In genomic region chr16:8686879-8687278, GRCh38 we compare ENCODE assay signal across 28 cellular contexts. TPM values are rescaled to one million over a fixed set of nuclear protein-coding genes. Genes with fewer than 3 reads are reported as not detected.
A peak's percentile ranks its signal among the peaks of the same experiment; 100 is the strongest.
DNase-seq lines count a peak whose midpoint lies in the region; ATAC-seq, FAIRE-seq and TF ChIP-seq lines count a peak whose summit lies in the region.
"Had no signal": no experiment of that assay in that cellular context is flagged by ENCODE, and none has a peak within 500 bp of the region (broad histone marks: within the 10 kb centered on the region; RNA-seq: fewer than 3 reads in every experiment).

No MANE protein-coding gene starts in this region.

- CTCF ChIA-PET in HepG2 (lab: Yijun Ruan, JAX; ENCODE audit: low intra/inter-chr PET ratio, low total read pairs) = no interaction called here

- H3K27ac ChIP-seq in HepG2 (ENCODE audit: extremely low read length, insufficient read depth, low read length) = peak overlapping the region; percentile 6
- no peak overlapping the region for H3K27ac ChIP-seq in right lobe of liver
- H3K27ac ChIP-seq: ascending aorta, gastrocnemius medialis, HL-60, uterus had no signal

- no peak for TF ChIP-seq POLR2A in HepG2 (IDR thresholded peaks at IDR 0.05; ENCODE audit: insufficient read depth in 1 of 2, low read depth in 2 of 2, low read length in 2 of 2)
- TF ChIP-seq POLR2A in right lobe of liver (IDR thresholded peaks at IDR 0.05) = no peak

- ATAC-seq in HepG2 = peak; percentile 76
- no peak for ATAC-seq in right lobe of liver
- peak; percentile 78 for ATAC-seq in esophagus mucosa
- no peak for ATAC-seq in HG03460 (IDR thresholded peaks at IDR 0.05; ENCODE audit: unreplicated experiment)
- ATAC-seq: activated naive CD4-positive, alpha-beta T cell treated with anti-CD3 and anti-CD28 coated beads, Interleukin-2, amount 50 U/mL, for 72 hours; gastrocnemius medialis; HCT116; natural killer cell; stimulated activated naive B cell treated with anti-CD40 and anti-IgM and Interleukin-4, amounts not matched to agents 10 μg/mL and 1 μg/mL and 100 μg/mL, for 72 hours had no signal

- H3K4me3 ChIP-seq in HepG2 (replicated peaks in 1 of 3; ENCODE audit: insufficient read depth in 1 of 3, low read depth in 2 of 3, low read length in 3 of 3) (no peak overlapping the region), right lobe of liver (no peak overlapping the region)
- H3K4me3 ChIP-seq: ascending aorta, gastrocnemius medialis, right atrium auricular region, uterus had no signal

- peaks cover 18% of the 10 kb centered on the region for H3K9me3 ChIP-seq in HepG2 (ENCODE audit: low read length)
- peaks cover 0 to 5% (median 0%) of the 10 kb centered on the region in 4 donors for H3K9me3 ChIP-seq in right lobe of liver

- 0 out of 2 replicates have a peak, but pooled peaks cover 4% of the 10 kb centered on the region for H4K20me1 ChIP-seq in HepG2 (ENCODE audit: insufficient read depth, low read length)

- intact Hi-C loops in HepG2 (cut with micrococcal nuclease; ENCODE audit: unreplicated experiment) = no loop called here
- intact Hi-C loops in right lobe of liver (cut with DNase I) = no loop called here

- H3K4me2 ChIP-seq in HepG2 (ENCODE audit: low read depth, low read length) = peak overlapping the region; percentile 2; the same call in 1 of the 2 replicates

- TF ChIP-seq CTCF in HepG2 (CRISPR knock-in tag; IDR thresholded peaks at IDR 0.05) = no peak
- no peak for TF ChIP-seq CTCF in right lobe of liver (IDR thresholded peaks at IDR 0.05)

- BruUV-seq in HepG2 (replicated peaks; lab: Mats Ljungman, UMichigan) = no TSS peak

- no peak overlapping the region for H3K9ac ChIP-seq in HepG2 (ENCODE audit: insufficient read depth, low read depth, low read length)

- H3K4me1 ChIP-seq in HepG2 (ENCODE audit: insufficient read depth, low read length) = peaks cover 35% of the 10 kb centered on the region
- H3K4me1 ChIP-seq in right lobe of liver = peaks cover 0 to 26% (median 11%) of the 10 kb centered on the region in 4 donors
- H3K4me1 ChIP-seq: ascending aorta, uterus had no signal

- peak; percentile 76 for FAIRE-seq in HepG2 (lab: Jason Lieb, UNC)
- FAIRE-seq: GM12892 had no signal

- 85% methylated on average over 9 of the region's 9 CpGs for WGBS in HepG2 (ENCODE audit: low lambda C conversion rate)
- WGBS in right lobe of liver (ENCODE audit: insufficient coverage, low coverage, low lambda C conversion rate, missing lambda C conversion rate) = 82% methylated on average over 2 of the region's 9 CpGs

- peak in 1 of 2 experiments; percentile 50; a peak in 2 of 4 replicates for TF ChIP-seq EP300 in HepG2 (IDR thresholded peaks at IDR 0.05; ENCODE audit: low read depth in 2 of 2, low read length in 2 of 2)
- no peak for TF ChIP-seq EP300 in HepG2 (CRISPR knock-in tag; IDR thresholded peaks at IDR 0.05; ENCODE audit: borderline replicate concordance)

- no peak for TF ChIP-seq RAD21 in HepG2 (CRISPR knock-in tag; IDR thresholded peaks at IDR 0.05)

- POLR2A ChIA-PET in HepG2 (lab: Yijun Ruan, JAX) = interaction anchor here (0.8 kb wide), 1 partner anchor 9 kb away, joined by 4 read pairs; no protein-coding TSS in a partner anchor

- peaks cover 6% of the 10 kb centered on the region for H3K79me2 ChIP-seq in HepG2 (ENCODE audit: insufficient read depth, low read length)

- H3K27me3 ChIP-seq in HepG2 (ENCODE audit: control insufficient read depth in 1 of 2, insufficient read depth in 2 of 2, low read length in 2 of 2) (no peaks in the 10 kb centered on the region), right lobe of liver (no peaks in the 10 kb centered on the region)
- H3K27me3 ChIP-seq: ascending aorta, gastrocnemius medialis, right atrium auricular region, uterus had no signal

- no peak for DNase-seq in HepG2 (ENCODE audit: low spot score)
- DNase-seq in right lobe of liver = no peak
- DNase-seq in NCI-H774 (lab: John Stamatoyannopoulos, UW) = peak; percentile 23
- DNase-seq in retina = no peak
- DNase-seq in epidermal melanocyte (ENCODE audit: insufficient read length, low spot score) = no peak
- no peak for DNase-seq in NOMO-1 treated with DMSO at 0.1 percent for 48 hours (lab: John Stamatoyannopoulos, UW; ENCODE audit: unreplicated experiment)
- DNase-seq: ACHN; Calu3; effector CD4-positive, alpha-beta T cell; EL; gastrocnemius medialis; midbrain; natural killer cell; NCI-H1048; NCI-H2081; stimulated activated CD4-positive, alpha-beta T cell treated with anti-CD3 and anti-CD28 coated beads, Interleukin-12 subunit alpha, Interleukin-12 subunit beta, amount 100 ng/mL, for 4 hours; stimulated activated CD4-positive, alpha-beta T cell treated with anti-CD3 and anti-CD28 coated beads, Interleukin-4, amount 100 ng/mL, for 24 hours; stimulated activated naive B cell treated with anti-CD40 and anti-IgM and Interleukin-4, amounts not matched to agents 10 μg/mL and 1 μg/mL and 100 μg/mL, for 72 hours; T-helper 9 cell; uterus had no signal

- H3K36me3 ChIP-seq in HepG2 (replicated peaks in 1 of 2; ENCODE audit: control insufficient read depth in 1 of 2, insufficient read depth in 2 of 2, low read length in 2 of 2) (peaks cover 4 to 26% of the 10 kb centered on the region in 2 experiments), right lobe of liver (peaks cover 0 to 6% (median 0%) of the 10 kb centered on the region in 4 donors)
- H3K36me3 ChIP-seq: ascending aorta, gastrocnemius medialis, right atrium auricular region, uterus had no signal

- in situ Hi-C loops in HepG2 (cut with HindIII; ENCODE audit: extremely low pct_ligation_motif_present, low pct_unique_long_range_greater_than_20kb) = no loop called here

- H2AFZ ChIP-seq in HepG2 (ENCODE audit: low read length) = no peak overlapping the region

TF ChIP-seq in HepG2, 621 proteins besides CTCF, POLR2A, EP300 and RAD21 (continues in another document):
- no peak for TF ChIP-seq CBX2 (IDR thresholded peaks at IDR 0.05; ENCODE audit: low read depth, low read length)
- no peak for TF ChIP-seq CBX2 (CRISPR knock-in tag; IDR thresholded peaks at IDR 0.05; ENCODE audit: low read depth)
- no peak for TF ChIP-seq NR1H2 (CRISPR knock-in tag; IDR thresholded peaks at IDR 0.05; ENCODE audit: borderline replicate concordance, low read depth)
- TF ChIP-seq ZNF724P (CRISPR knock-in tag; IDR thresholded peaks at IDR 0.05; ENCODE audit: borderline replicate concordance) = no peak
- TF ChIP-seq SSRP1 (CRISPR knock-in tag; IDR thresholded peaks at IDR 0.05) = no peak
- TF ChIP-seq ZNF513 (CRISPR knock-in tag; conservative IDR thresholded peaks at IDR 0.05) = no peak
- TF ChIP-seq HNRNPH1 (optimal IDR thresholded peaks at IDR 0.05; ENCODE audit: low read depth, low read length) = no peak
- no peak for TF ChIP-seq NFIB (CRISPR knock-in tag; IDR thresholded peaks at IDR 0.05; ENCODE audit: borderline replicate concordance)
- TF ChIP-seq, protein P1, sequence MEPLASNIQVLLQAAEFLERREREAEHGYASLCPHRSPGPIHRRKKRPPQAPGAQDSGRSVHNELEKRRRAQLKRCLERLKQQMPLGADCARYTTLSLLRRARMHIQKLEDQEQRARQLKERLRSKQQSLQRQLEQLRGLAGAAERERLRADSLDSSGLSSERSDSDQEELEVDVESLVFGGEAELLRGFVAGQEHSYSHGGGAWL (CRISPR knock-in tag; IDR thresholded peaks at IDR 0.05) = no peak
- TF ChIP-seq ZKSCAN1 (IDR thresholded peaks at IDR 0.05; ENCODE audit: low read length) = no peak
- TF ChIP-seq ZNF432 (CRISPR knock-in tag; IDR thresholded peaks at IDR 0.05; ENCODE audit: borderline replicate concordance) = no peak; the same call in 1 of the 2 replicates
- TF ChIP-seq ZNF138 (CRISPR knock-in tag; IDR thresholded peaks at IDR 0.05; ENCODE audit: low read depth) = no peak

RNA-seq across cellular contexts. Expression of gene ABAT, which starts 12.5 kb away (rescaled TPM):
- 97.3 and 123 TPM in 2 replicates for total RNA-seq in HepG2 (2016; rRNA removed; fragmentation: Illumina TruSeq; extraction: Trizol)
- 9.7 and 10.7 TPM in 2 replicates for total RNA-seq in HepG2 (2016; cell fraction: cytosol; rRNA removed; fragmentation: Illumina TruSeq; extraction: Trizol; ENCODE audit: low read depth)
- 100 and 112 TPM in 2 replicates for total RNA-seq in HepG2 (2016; cell fraction: insoluble cytoplasmic fraction; rRNA removed; fragmentation: Illumina TruSeq; extraction: Trizol)
- 29.4 and 30.9 TPM in 2 replicates for total RNA-seq in HepG2 (2016; cell fraction: membrane; rRNA removed; fragmentation: Illumina TruSeq; extraction: Trizol)
- total RNA-seq in HepG2 (2016; cell fraction: nucleus; rRNA removed; fragmentation: Illumina TruSeq; extraction: Trizol) = 61.8 and 69.4 TPM in 2 replicates
- polyA plus RNA-seq in HepG2 (2011; rRNA removed) = 47.6 and 55.0 TPM in 2 replicates
- polyA plus RNA-seq in HepG2 (2011; cell fraction: cytosol; rRNA removed) = 25.4 and 34.3 TPM in 2 replicates
- 65.2 and 68.0 TPM in 2 replicates for polyA plus RNA-seq in HepG2 (2011; cell fraction: nucleus; rRNA removed)
- polyA plus RNA-seq in HepG2 (2012) = 21.6 and 22.2 TPM in 2 replicates
- 5.7 and 5.8 TPM in 2 replicates for polyA plus RNA-seq in HepG2 (2016; cell fraction: cytosol; fragmentation: Illumina TruSeq; extraction: Trizol; ENCODE audit: low read depth)
- polyA plus RNA-seq in HepG2 (2016; cell fraction: insoluble cytoplasmic fraction; fragmentation: Illumina TruSeq; extraction: Trizol; ENCODE audit: low read depth) = 116 and 128 TPM in 2 replicates
- 15.2 TPM in 2 replicates for polyA plus RNA-seq in HepG2 (2016; cell fraction: membrane; fragmentation: Illumina TruSeq; extraction: Trizol; ENCODE audit: low read depth)
- 101 and 108 TPM in 2 replicates for polyA plus RNA-seq in HepG2 (2016; cell fraction: nucleus; fragmentation: Illumina TruSeq; extraction: Trizol; ENCODE audit: insufficient read depth, low read depth)
- 0.44 and 41.3 TPM in 2 replicates for polyA minus RNA-seq in HepG2 (2011; rRNA and poly(A)+ RNA removed; ENCODE audit: low replicate concordance)
- 24.2 and 32.3 TPM in 2 replicates for polyA minus RNA-seq in HepG2 (2011; cell fraction: cytosol; rRNA and poly(A)+ RNA removed)
- polyA minus RNA-seq in HepG2 (2011; cell fraction: nucleus; rRNA and poly(A)+ RNA removed) = 32.1 and 39.7 TPM in 2 replicates
- total RNA-seq in right lobe of liver = 100 to 1,000 TPM; 160 to 378 (median 305) TPM
- 4.2 TPM for total RNA-seq in esophagus mucosa

Comparison
In these comparisons a context has a peak if more than half of its experiments do, and no peak if none do; other contexts are left out.
1. ATAC-seq: peak in HepG2 (single experiment) and esophagus mucosa (single experiment); none in right lobe of liver (0 of 4) and HG03460 (single experiment).